ENCODE assay signal across 20 cellular contexts in genomic region chr7:83640731-83641533, GRCh38. TPM values are rescaled to one million over a fixed set of nuclear protein-coding genes. Genes with fewer than 3 reads are reported as not detected.
"Had no signal": no experiment of that assay in that cellular context is flagged by ENCODE, and none has a peak within 500 bp of the region (broad histone marks: within the 10 kb centered on the region; RNA-seq: fewer than 3 reads in every experiment).

No MANE protein-coding gene starts in this region.

- H3K4me1 ChIP-seq: tibial nerve, vagina had no signal

- H3K9me3 Mint-ChIP-seq: activated T-helper 1 cell treated with anti-CD3 and anti-CD28 coated beads, Interleukin-12 subunit alpha, Interleukin-12 subunit beta, Interleukin-2, Interleukin-4 antibody, amounts not matched to agents 30 ng/mL and 10 ng/mL and 1 ng/mL, durations not matched to agents 14 hours and 24 hours and 36 hours; stimulated activated naive B cell treated with anti-CD40 and anti-IgM and Interleukin-4, amounts not matched to agents 10 μg/mL and 1 μg/mL and 100 μg/mL, for 72 hours had no signal

- ATAC-seq: left lobe of liver; mucosa of descending colon; naive thymus-derived CD4-positive, alpha-beta T cell; stimulated activated naive B cell treated with anti-CD40 and anti-IgM and Interleukin-4, amounts not matched to agents 10 μg/mL and 1 μg/mL and 100 μg/mL, for 72 hours had no signal

- H3K36me3 Mint-ChIP-seq: naive thymus-derived CD4-positive, alpha-beta T cell; stimulated activated naive B cell treated with anti-CD40 and anti-IgM and Interleukin-4, amounts not matched to agents 10 μg/mL and 1 μg/mL and 100 μg/mL, for 72 hours had no signal

- H3K4me3 Mint-ChIP-seq: activated T-helper 1 cell treated with anti-CD3 and anti-CD28 coated beads, Interleukin-12 subunit alpha, Interleukin-12 subunit beta, Interleukin-2, Interleukin-4 antibody, amounts not matched to agents 30 ng/mL and 10 ng/mL and 1 ng/mL, durations not matched to agents 14 hours and 24 hours and 36 hours; central memory CD8-positive, alpha-beta T cell; naive thymus-derived CD4-positive, alpha-beta T cell; stimulated activated naive B cell treated with anti-CD40 and anti-IgM and Interleukin-4, amounts not matched to agents 10 μg/mL and 1 μg/mL and 100 μg/mL, for 72 hours had no signal

- H3K27me3 Mint-ChIP-seq: central memory CD8-positive, alpha-beta T cell; naive thymus-derived CD4-positive, alpha-beta T cell; stimulated activated naive B cell treated with anti-CD40 and anti-IgM and Interleukin-4, amounts not matched to agents 10 μg/mL and 1 μg/mL and 100 μg/mL, for 72 hours had no signal

- H3K27me3 ChIP-seq: brain microvascular endothelial cell, tibial nerve, vagina had no signal

- H3K9me3 ChIP-seq: mucosa of descending colon, tibial nerve, vagina had no signal

- H3K4me3 ChIP-seq: mucosa of descending colon, tibial nerve, vagina had no signal

- H3K4me1 Mint-ChIP-seq: central memory CD8-positive, alpha-beta T cell; naive thymus-derived CD4-positive, alpha-beta T cell; stimulated activated naive B cell treated with anti-CD40 and anti-IgM and Interleukin-4, amounts not matched to agents 10 μg/mL and 1 μg/mL and 100 μg/mL, for 72 hours had no signal

- H3K27ac ChIP-seq: brain microvascular endothelial cell, tibial nerve, vagina had no signal

- H3K27ac Mint-ChIP-seq: activated T-helper 1 cell treated with anti-CD3 and anti-CD28 coated beads, Interleukin-12 subunit alpha, Interleukin-12 subunit beta, Interleukin-2, Interleukin-4 antibody, amounts not matched to agents 30 ng/mL and 10 ng/mL and 1 ng/mL, durations not matched to agents 14 hours and 24 hours and 36 hours; naive thymus-derived CD4-positive, alpha-beta T cell; stimulated activated naive B cell treated with anti-CD40 and anti-IgM and Interleukin-4, amounts not matched to agents 10 μg/mL and 1 μg/mL and 100 μg/mL, for 72 hours had no signal

- H3K36me3 ChIP-seq: brain microvascular endothelial cell, tibial nerve, vagina had no signal

- DNase-seq: activated CD4-positive, CD25-positive, alpha-beta regulatory T cell treated with anti-CD3 and anti-CD28 coated beads, Interleukin-2, amount 50 U/mL, for 72 hours; activated naive CD4-positive, alpha-beta T cell; anterior cingulate cortex; brain microvascular endothelial cell; cortex of kidney; effector CD4-positive, alpha-beta T cell; foreskin melanocyte; head of caudate nucleus; mucosa of descending colon; naive thymus-derived CD4-positive, alpha-beta T cell; retina; stimulated activated CD4-positive, alpha-beta T cell treated with anti-CD3 and anti-CD28 coated beads, Interleukin-4, amount 100 ng/mL, for 1 hour; stimulated activated naive B cell treated with anti-CD40 and anti-IgM and Interleukin-4, amounts not matched to agents 10 μg/mL and 1 μg/mL and 100 μg/mL, for 72 hours; T-helper 9 cell had no signal

RNA-seq across cellular contexts. Expression of gene SEMA3E, which starts 8.0 kb away (rescaled TPM):
- total RNA-seq: activated CD8-positive, alpha-beta memory T cell treated with anti-CD3 and anti-CD28 coated beads for 36 hours; activated T-helper 1 cell treated with anti-CD3 and anti-CD28 coated beads, Interleukin-12 subunit alpha, Interleukin-12 subunit beta, Interleukin-2, Interleukin-4 antibody, amounts not matched to agents 30 ng/mL and 10 ng/mL and 1 ng/mL, durations not matched to agents 14 hours and 24 hours and 36 hours; naive thymus-derived CD4-positive, alpha-beta T cell had no signal
- polyA plus RNA-seq: naive thymus-derived CD4-positive, alpha-beta T cell had no signal
